Comparison of ENCODE assay signal across 17 cellular contexts in genomic region chr1:228000836-228001563, GRCh38. TPM values are rescaled to one million over a fixed set of nuclear protein-coding genes. Genes with fewer than 3 reads are reported as not detected.
DNase-seq lines count a peak whose midpoint lies in the region; ATAC-seq and TF ChIP-seq lines count a peak whose summit lies in the region.
"Had no signal": no experiment of that assay in that cellular context is flagged by ENCODE, and none has a peak within 500 bp of the region (broad histone marks: within the 10 kb centered on the region; RNA-seq: fewer than 3 reads in every experiment).

No MANE protein-coding gene starts in this region.

- H3K4me3 ChIP-seq in coronary artery (no peak overlapping the region), sigmoid colon (no peak overlapping the region)
- H3K4me3 ChIP-seq: A549, K562 had no signal

- TF ChIP-seq CTCF in GM10248 (IDR thresholded peaks at IDR 0.05; ENCODE audit: control extremely low read depth, extremely low read depth, low read depth, missing control alignments) (no peak), coronary artery (IDR thresholded peaks at IDR 0.05) (no peak), sigmoid colon (IDR thresholded peaks at IDR 0.05) (no peak), nephron progenitor cell (IDR thresholded peaks at IDR 0.05) (no peak)

- 86% methylated on average over 13 of the region's 13 CpGs for WGBS in sigmoid colon, 2 donors

- peaks cover 0 to 9% (median 8%) of the 10 kb centered on the region in 4 donors for H3K9me3 ChIP-seq in sigmoid colon

- H3K36me3 ChIP-seq in sigmoid colon, result no peaks in the 10 kb centered on the region

- H3K27me3 ChIP-seq in sigmoid colon, result peaks cover 17 to 45% (median 27%) of the 10 kb centered on the region in 3 donors

- H3K4me3 Mint-ChIP-seq in nephron progenitor cell, result no peak overlapping the region
- H3K4me3 Mint-ChIP-seq in stimulated activated naive B cell treated with anti-CD40 and anti-IgM and Interleukin-4, amounts not matched to agents 10 μg/mL and 1 μg/mL and 100 μg/mL, for 72 hours, result no peak overlapping the region

- TF ChIP-seq EP300 in sigmoid colon (IDR thresholded peaks at IDR 0.05), result no peak

- intact Hi-C loops in sigmoid colon (cut with DNase I), result no loop called here

- DNase-seq in activated effector memory CD4-positive, alpha-beta T cell treated with anti-CD3 and anti-CD28 coated beads, Interleukin-2, amount 50 U/mL, for 16 hours, result peak; percentile 54
- no peak for DNase-seq in activated effector memory CD4-positive, alpha-beta T cell treated with Interleukin-2 at 50 U/mL for 16 hours
- DNase-seq in GM10248 (ENCODE audit: extremely low spot score) (peak; percentile 8), coronary artery (ENCODE audit: low spot score) (peak; percentile 35), sigmoid colon (peak; percentile 53), nephron progenitor cell (no peak), NOMO-1 treated with DMSO at 0.1 percent for 48 hours (lab: John Stamatoyannopoulos, UW; ENCODE audit: unreplicated experiment) (no peak)
- DNase-seq in stimulated activated naive B cell treated with anti-CD40 and anti-IgM and Interleukin-4, amounts not matched to agents 10 μg/mL and 1 μg/mL and 100 μg/mL, for 72 hours, result no peak
- DNase-seq: COR-L47, DMS153, NCI-H1436 treated with DMSO at 0.1 percent for 48 hours, NCI-H2081, NCI-H510A, NCI-H774 had no signal

- peaks cover 9% of the 10 kb centered on the region for H3K4me1 Mint-ChIP-seq in nephron progenitor cell
- peaks cover 14 to 23% of the 10 kb centered on the region in 2 donors for H3K4me1 Mint-ChIP-seq in stimulated activated naive B cell treated with anti-CD40 and anti-IgM and Interleukin-4, amounts not matched to agents 10 μg/mL and 1 μg/mL and 100 μg/mL, for 72 hours

- H3K9me3 Mint-ChIP-seq in nephron progenitor cell, result peaks cover 30% of the 10 kb centered on the region
- peaks cover 16 to 19% of the 10 kb centered on the region in 2 donors for H3K9me3 Mint-ChIP-seq in stimulated activated naive B cell treated with anti-CD40 and anti-IgM and Interleukin-4, amounts not matched to agents 10 μg/mL and 1 μg/mL and 100 μg/mL, for 72 hours

- TF ChIP-seq POLR2A in sigmoid colon (IDR thresholded peaks at IDR 0.05), result no peak

- POLR2A ChIA-PET in GM10248 (lab: Yijun Ruan, JAX), result no interaction called here

- no peak overlapping the region for H3K27ac Mint-ChIP-seq in nephron progenitor cell
- no peak overlapping the region for H3K27ac Mint-ChIP-seq in stimulated activated naive B cell treated with anti-CD40 and anti-IgM and Interleukin-4, amounts not matched to agents 10 μg/mL and 1 μg/mL and 100 μg/mL, for 72 hours

- H3K27ac ChIP-seq in coronary artery (no peak overlapping the region), sigmoid colon (no peak overlapping the region)
- H3K27ac ChIP-seq: A549, C4-2B had no signal

- no peak for ATAC-seq in stimulated activated naive B cell treated with anti-CD40 and anti-IgM and Interleukin-4, amounts not matched to agents 10 μg/mL and 1 μg/mL and 100 μg/mL, for 72 hours (replicated peaks)
- ATAC-seq: A549, K562 had no signal

- CTCF ChIA-PET in GM10248 (lab: Yijun Ruan, JAX), result no interaction called here

- peaks cover 0 to 10% (median under 1%) of the 10 kb centered on the region in 4 donors for H3K4me1 ChIP-seq in sigmoid colon
- H3K4me1 ChIP-seq: A549 had no signal

- H3K27me3 Mint-ChIP-seq in nephron progenitor cell (ENCODE audit: low read depth, poor library complexity), result peaks cover 83% of the 10 kb centered on the region
- peaks cover 61 to 74% of the 10 kb centered on the region in 2 donors for H3K27me3 Mint-ChIP-seq in stimulated activated naive B cell treated with anti-CD40 and anti-IgM and Interleukin-4, amounts not matched to agents 10 μg/mL and 1 μg/mL and 100 μg/mL, for 72 hours

- no peaks in the 10 kb centered on the region for H3K36me3 Mint-ChIP-seq in nephron progenitor cell (ENCODE audit: low read depth)
- H3K36me3 Mint-ChIP-seq in stimulated activated naive B cell treated with anti-CD40 and anti-IgM and Interleukin-4, amounts not matched to agents 10 μg/mL and 1 μg/mL and 100 μg/mL, for 72 hours, result peaks cover 0 to 4% of the 10 kb centered on the region in 2 donors

RNA-seq across cellular contexts. Expression of gene WNT3A, which starts 5.8 kb away (rescaled TPM):
- total RNA-seq in sigmoid colon, result not detected
- polyA plus RNA-seq in sigmoid colon, result under 1 TPM in 1 of 3 donors, not detected in 2; 0.01 TPM
- total RNA-seq: K562 had no signal
- polyA plus RNA-seq: A549, K562 had no signal

RNA-seq across cellular contexts. Expression of gene WNT9A, which starts 53.3 kb away (rescaled TPM):
- 10 to 100 TPM in 1 of 4 donors, 1 to 10 TPM in 3; 6.4 to 25.5 (median 8.7) TPM for total RNA-seq in sigmoid colon
- polyA plus RNA-seq in sigmoid colon, result 1 to 10 TPM in 1 of 3 donors, under 1 TPM in 2; 0.23 to 2.8 (median 0.60) TPM

Comparison
In these comparisons a context has a peak if more than half of its experiments do, and no peak if none do; other contexts are left out.
1. DNase-seq: peak in activated effector memory CD4-positive, alpha-beta T cell treated with anti-CD3 and anti-CD28 coated beads, Interleukin-2, amount 50 U/mL, for 16 hours (single experiment), GM10248 (single experiment), coronary artery (single experiment) and sigmoid colon (single experiment); none in activated effector memory CD4-positive, alpha-beta T cell treated with Interleukin-2 at 50 U/mL for 16 hours (single experiment), nephron progenitor cell (single experiment), stimulated activated naive B cell treated with anti-CD40 and anti-IgM and Interleukin-4, amounts not matched to agents 10 μg/mL and 1 μg/mL and 100 μg/mL, for 72 hours (single experiment) and NOMO-1 treated with DMSO at 0.1 percent for 48 hours (single experiment).